In genomic region chr5:117590944-117591343, GRCh38 we compare ENCODE assay signal across 10 cellular contexts.
DNase-seq lines count a peak whose midpoint lies in the region; ATAC-seq, FAIRE-seq and TF ChIP-seq lines count a peak whose summit lies in the region.
"Had no signal": no experiment of that assay in that cellular context is flagged by ENCODE, and none has a peak within 500 bp of the region (broad histone marks: within the 10 kb centered on the region; RNA-seq: fewer than 3 reads in every experiment).

No MANE protein-coding gene starts in this region.

- H3K36me3 Mint-ChIP-seq in activated naive CD8-positive, alpha-beta T cell treated with anti-CD3 and anti-CD28 coated beads for 36 hours = no peaks in the 10 kb centered on the region
- no peaks in the 10 kb centered on the region for H3K36me3 Mint-ChIP-seq in natural killer cell

- DNase-seq in NCI-H2171 treated with DMSO at 0.1 percent for 48 hours (lab: John Stamatoyannopoulos, UW) = peak; percentile 2
- no peak for DNase-seq in NCI-H2171 (lab: John Stamatoyannopoulos, UW)
- no peak for DNase-seq in kidney
- DNase-seq in activated naive CD8-positive, alpha-beta T cell treated with anti-CD3 and anti-CD28 coated beads for 36 hours = no peak
- no peak for DNase-seq in natural killer cell

- TF ChIP-seq CTCF in OCI-LY1 (IDR thresholded peaks at IDR 0.05; ENCODE audit: low read length) (peak; percentile 40), kidney (IDR thresholded peaks at IDR 0.05; ENCODE audit: borderline replicate concordance, extremely low read depth, insufficient read depth) (peak; percentile 26), natural killer cell (IDR thresholded peaks at IDR 0.05) (no peak)

- H3K4me2 ChIP-seq in OCI-LY1 (ENCODE audit: low read length) = no peak overlapping the region
- H3K4me2 ChIP-seq: BLaER1 had no signal

- H3K36me3 ChIP-seq in OCI-LY1 (ENCODE audit: insufficient read depth, low read length) = no peaks in the 10 kb centered on the region
- no peaks in the 10 kb centered on the region for H3K36me3 ChIP-seq in kidney (ENCODE audit: control insufficient read depth in 1 of 2, insufficient read depth in 2 of 2, low read length in 2 of 2)
- H3K36me3 ChIP-seq: BLaER1 had no signal

- H3K27ac Mint-ChIP-seq in activated naive CD8-positive, alpha-beta T cell treated with anti-CD3 and anti-CD28 coated beads for 36 hours = no peak overlapping the region
- no peak overlapping the region for H3K27ac Mint-ChIP-seq in natural killer cell

- H3K4me1 Mint-ChIP-seq in activated naive CD8-positive, alpha-beta T cell treated with anti-CD3 and anti-CD28 coated beads for 36 hours = no peaks in the 10 kb centered on the region
- H3K4me1 Mint-ChIP-seq in natural killer cell = no peaks in the 10 kb centered on the region

- H3K27ac ChIP-seq in OCI-LY1 (ENCODE audit: low read depth, low read length, poor library complexity, severe bottlenecking) (no peak overlapping the region), kidney (ENCODE audit: low read depth in 2 of 2, low read length in 2 of 2) (no peak overlapping the region)
- H3K27ac ChIP-seq: BLaER1, parathyroid adenoma had no signal

- no peaks in the 10 kb centered on the region for H3K27me3 ChIP-seq in OCI-LY1 (ENCODE audit: insufficient read depth, low read length)
- H3K27me3 ChIP-seq: BLaER1 had no signal

- no peaks in the 10 kb centered on the region for H3K27me3 Mint-ChIP-seq in activated naive CD8-positive, alpha-beta T cell treated with anti-CD3 and anti-CD28 coated beads for 36 hours
- no peaks in the 10 kb centered on the region for H3K27me3 Mint-ChIP-seq in natural killer cell (ENCODE audit: low read depth in 2 of 2)

- H3K9ac ChIP-seq in OCI-LY1 (ENCODE audit: low read length) (no peak overlapping the region), kidney (ENCODE audit: low read length in 2 of 2) (no peak overlapping the region)
- H3K9ac ChIP-seq: BLaER1, parathyroid adenoma had no signal

- H3K79me2 ChIP-seq in OCI-LY1 (ENCODE audit: insufficient read depth, low read length) = no peaks in the 10 kb centered on the region
- H3K79me2 ChIP-seq: parathyroid adenoma had no signal

- no peak overlapping the region for H3K4me3 Mint-ChIP-seq in activated naive CD8-positive, alpha-beta T cell treated with anti-CD3 and anti-CD28 coated beads for 36 hours
- H3K4me3 Mint-ChIP-seq in natural killer cell = no peak overlapping the region

- ATAC-seq in HG02642 (IDR thresholded peaks at IDR 0.05; ENCODE audit: poor library complexity, unreplicated experiment) (peak; percentile 73), natural killer cell (no peak), HG03460 (IDR thresholded peaks at IDR 0.05; ENCODE audit: unreplicated experiment) (no peak)

- FAIRE-seq in kidney (lab: Jason Lieb, UNC) = no peak

- H3K4me3 ChIP-seq in OCI-LY1 (ENCODE audit: low read depth, low read length, poor library complexity, severe bottlenecking) = no peak overlapping the region
- H3K4me3 ChIP-seq in kidney (ENCODE audit: low read length in 2 of 2) = no peak overlapping the region
- H3K4me3 ChIP-seq: BLaER1 had no signal

- H3K9me3 ChIP-seq in OCI-LY1 (ENCODE audit: low read length) (no peaks in the 10 kb centered on the region), kidney (ENCODE audit: control insufficient read depth in 1 of 2, low read length in 2 of 2) (no peaks in the 10 kb centered on the region)
- H3K9me3 ChIP-seq: BLaER1 had no signal

- H3K9me2 ChIP-seq in OCI-LY1 (ENCODE audit: low read depth, low read length) = no peaks in the 10 kb centered on the region

- H2AFZ ChIP-seq in OCI-LY1 (ENCODE audit: low read length) = no peak overlapping the region
- H2AFZ ChIP-seq: parathyroid adenoma had no signal

- no peaks in the 10 kb centered on the region for H3F3A ChIP-seq in OCI-LY1 (ENCODE audit: insufficient read depth, low read length)

- peaks cover 2% of the 10 kb centered on the region for H3K9me3 Mint-ChIP-seq in activated naive CD8-positive, alpha-beta T cell treated with anti-CD3 and anti-CD28 coated beads for 36 hours
- peaks cover 11 to 18% of the 10 kb centered on the region in 2 donors for H3K9me3 Mint-ChIP-seq in natural killer cell

- intact Hi-C loops in kidney (cut with DNase I) = no loop called here
- intact Hi-C loops in natural killer cell (cut with micrococcal nuclease) = no loop called here

- H4K20me1 ChIP-seq in OCI-LY1 (ENCODE audit: insufficient read depth, low read length) = no peaks in the 10 kb centered on the region
- H4K20me1 ChIP-seq: BLaER1 had no signal

- H3K4me1 ChIP-seq in OCI-LY1 (ENCODE audit: insufficient read depth, low read length, severe bottlenecking) = no peaks in the 10 kb centered on the region
- H3K4me1 ChIP-seq in kidney (ENCODE audit: control insufficient read depth in 1 of 2, insufficient read depth in 1 of 2, low read depth in 1 of 2, low read length in 2 of 2) = no peaks in the 10 kb centered on the region
- H3K4me1 ChIP-seq: BLaER1, parathyroid adenoma had no signal
